ENCODE assay signal across 19 cellular contexts in the genomic region with DNA sequence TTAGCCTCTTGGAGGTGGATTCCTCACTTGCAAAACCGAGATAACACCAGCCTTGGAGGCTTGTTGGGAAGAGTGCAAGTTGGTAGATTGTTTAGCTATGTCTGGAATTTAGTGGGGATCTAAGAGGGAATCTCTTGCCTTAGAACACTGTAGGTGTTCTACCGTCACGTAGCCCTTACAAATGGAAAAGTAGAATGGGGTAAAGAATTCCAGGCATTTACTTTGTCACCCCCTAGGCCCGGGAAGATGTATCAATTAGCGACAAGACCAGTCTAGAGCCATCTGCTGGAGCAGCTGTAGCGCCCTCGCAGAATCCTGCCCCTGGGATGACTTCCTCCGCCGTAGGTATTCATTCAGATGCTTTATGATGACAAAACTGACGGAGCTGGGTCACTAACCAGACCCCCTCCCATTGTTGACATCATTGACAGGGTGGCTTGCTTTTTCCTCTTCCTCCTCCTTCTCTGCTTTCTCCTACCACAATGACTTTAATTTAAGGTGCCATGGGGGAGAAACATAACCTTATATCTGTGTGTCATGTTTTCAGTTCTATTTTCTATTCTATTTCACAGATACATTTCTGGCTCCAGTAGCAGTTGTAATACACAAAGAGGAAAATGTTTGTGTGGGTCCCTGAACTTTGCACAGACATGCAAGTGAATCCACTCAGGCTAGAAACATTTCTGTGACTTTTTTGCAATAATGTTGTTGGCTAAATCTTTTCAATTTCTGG.
"Had no signal": no experiment of that assay in that cellular context is flagged by ENCODE, and none has a peak within 500 bp of the region (broad histone marks: within the 10 kb centered on the region; RNA-seq: fewer than 3 reads in every experiment).

No MANE protein-coding gene starts in this region.

- H3K27me3 ChIP-seq: ascending aorta, colonic mucosa, spleen, transverse colon had no signal

- H3K36me3 ChIP-seq: ascending aorta, colonic mucosa, gastroesophageal sphincter, spleen, transverse colon had no signal

- H3K4me1 ChIP-seq: ascending aorta, colonic mucosa, gastroesophageal sphincter, spleen had no signal

- H3K4me3 ChIP-seq: ascending aorta, colonic mucosa, gastroesophageal sphincter, lung, spleen, transverse colon had no signal

- ATAC-seq: activated CD4-positive, alpha-beta T cell treated with anti-CD3 and anti-CD28 coated beads for 36 hours; activated CD8-positive, alpha-beta T cell treated with anti-CD3 and anti-CD28 coated beads, Interleukin-2, amount 10 ng/mL, durations not matched to agents 7 days and 5 days; gastroesophageal sphincter; left colon; natural killer cell; right cardiac atrium; stimulated activated naive B cell treated with anti-CD40 and anti-IgM and Interleukin-4, amounts not matched to agents 10 μg/mL and 1 μg/mL and 100 μg/mL, for 72 hours; T-cell had no signal

- H3K27ac ChIP-seq: ascending aorta, colonic mucosa, gastroesophageal sphincter, spleen, transverse colon, VCaP had no signal

- H3K9me3 ChIP-seq: ascending aorta, colonic mucosa, gastroesophageal sphincter, spleen, transverse colon had no signal

- DNase-seq: activated CD4-positive, alpha-beta T cell treated with anti-CD3 and anti-CD28 coated beads for 36 hours; activated CD8-positive, alpha-beta memory T cell treated with anti-CD3 and anti-CD28 coated beads, Interleukin-2, amount 50 U/mL, for 48 hours; activated CD8-positive, alpha-beta T cell treated with anti-CD3 and anti-CD28 coated beads, Interleukin-2, amount 10 ng/mL, durations not matched to agents 7 days and 5 days; activated naive CD8-positive, alpha-beta T cell treated with anti-CD3 and anti-CD28 coated beads, Interleukin-2, amount 10 ng/mL, durations not matched to agents 7 days and 5 days; colonic mucosa; immature natural killer cell; left colon; natural killer cell; nucleus accumbens; right cardiac atrium; spleen; stimulated activated CD4-positive, alpha-beta T cell treated with anti-CD3 and anti-CD28 coated beads, Interleukin-1b, Interleukin-23, amount 100 ng/mL, for 48 hours; stimulated activated naive B cell treated with anti-CD40 and anti-IgM and Interleukin-4, amounts not matched to agents 10 μg/mL and 1 μg/mL and 100 μg/mL, for 72 hours; T-cell; transverse colon had no signal
